Comparison of ENCODE assay signal across 13 cellular contexts in genomic region chr1:151661728-151662127, GRCh38. TPM values are rescaled to one million over a fixed set of nuclear protein-coding genes. Genes with fewer than 3 reads are reported as not detected.
DNase-seq lines count a peak whose midpoint lies in the region; ATAC-seq lines count a peak whose summit lies in the region.
"Had no signal": no experiment of that assay in that cellular context is flagged by ENCODE, and none has a peak within 500 bp of the region (broad histone marks: within the 10 kb centered on the region; RNA-seq: fewer than 3 reads in every experiment).

No MANE protein-coding gene starts in this region.

- no peak for ATAC-seq in activated CD8-positive, alpha-beta T cell treated with anti-CD3 and anti-CD28 coated beads, Interleukin-2, amount 10 ng/mL, durations not matched to agents 7 days and 5 days
- no peak for ATAC-seq in naive thymus-derived CD8-positive, alpha-beta T cell
- ATAC-seq: sciatic nerve had no signal

- peaks cover 4% of the 10 kb centered on the region for H3K4me1 ChIP-seq in CD4-positive, alpha-beta memory T cell (ENCODE audit: insufficient read depth, low read length)
- H3K4me1 ChIP-seq: SJSA1 had no signal

- H3K9me3 ChIP-seq in CD4-positive, alpha-beta memory T cell (ENCODE audit: control insufficient read depth in 1 of 2, low read length in 2 of 2) = no peaks in the 10 kb centered on the region
- H3K9me3 ChIP-seq: SJSA1 had no signal

- POLR2A ChIA-PET in CD4-positive, alpha-beta memory T cell (lab: Charles Lee; ENCODE audit: partially characterized antibody) = no interaction called here
- POLR2A ChIA-PET in activated CD8-positive, alpha-beta T cell treated with anti-CD3 and anti-CD28 coated beads, Interleukin-2, amount 10 ng/mL, durations not matched to agents 7 days and 5 days (lab: Charles Lee) = no interaction called here
- POLR2A ChIA-PET in naive thymus-derived CD8-positive, alpha-beta T cell (lab: Charles Lee) = interaction anchor here (0.6 kb wide), 1 partner anchor 242 kb away, joined by 3 read pairs; no protein-coding TSS in a partner anchor

- no peak for DNase-seq in CD4-positive, alpha-beta memory T cell
- peak; percentile 26 for DNase-seq in KG1 (lab: John Stamatoyannopoulos, UW)
- DNase-seq in activated CD8-positive, alpha-beta T cell treated with anti-CD3 and anti-CD28 coated beads, Interleukin-2, amount 10 ng/mL, durations not matched to agents 7 days and 5 days = no peak
- no peak for DNase-seq in naive thymus-derived CD8-positive, alpha-beta T cell
- no peak for DNase-seq in HUDEP-2 (lab: John Stamatoyannopoulos, UW; ENCODE audit: unreplicated experiment in 76 of 76)
- no peak for DNase-seq in stimulated activated CD4-positive, alpha-beta T cell treated with anti-CD3 and anti-CD28 coated beads, Interleukin-4, amount 100 ng/mL, for 1 hour
- DNase-seq in stimulated activated CD4-positive, alpha-beta T cell treated with anti-CD3 and anti-CD28 coated beads, Interleukin-2, amount 100 ng/mL, for 48 hours = no peak
- DNase-seq: activated CD4-positive, alpha-beta T cell treated with anti-CD3 and anti-CD28 coated beads for 48 hours; COR-L47; NCI-H187; NCI-H82 had no signal

- intact Hi-C loops in CD4-positive, alpha-beta memory T cell (cut with micrococcal nuclease) = no loop called here

- no peaks in the 10 kb centered on the region for H3K27me3 ChIP-seq in CD4-positive, alpha-beta memory T cell (ENCODE audit: insufficient read depth, low read length)
- H3K27me3 ChIP-seq: SJSA1 had no signal

- H3K4me3 ChIP-seq in CD4-positive, alpha-beta memory T cell (ENCODE audit: low read length in 2 of 2) = no peak overlapping the region
- H3K4me3 ChIP-seq: SJSA1 had no signal

- no peak overlapping the region for H3K27ac ChIP-seq in CD4-positive, alpha-beta memory T cell (ENCODE audit: low read depth, low read length)
- H3K27ac ChIP-seq: SJSA1 had no signal

- peak overlapping the region; percentile 15 to 91 (median 56) for H3K27ac Mint-ChIP-seq in CD4-positive, alpha-beta memory T cell
- peak overlapping the region; percentile 79 for H3K27ac Mint-ChIP-seq in activated CD8-positive, alpha-beta T cell treated with anti-CD3 and anti-CD28 coated beads, Interleukin-2, amount 10 ng/mL, durations not matched to agents 7 days and 5 days
- H3K27ac Mint-ChIP-seq in naive thymus-derived CD8-positive, alpha-beta T cell = peak overlapping the region; percentile 0 to 89 (median 78)

- peaks cover 13% of the 10 kb centered on the region for H3K36me3 ChIP-seq in CD4-positive, alpha-beta memory T cell (ENCODE audit: insufficient read depth, low read length)

- CTCF ChIA-PET in CD4-positive, alpha-beta memory T cell (lab: Charles Lee; ENCODE audit: partially characterized antibody) = interaction anchor here (0.8 kb wide), 1 partner anchor 175 kb away, joined by 3 read pairs; no protein-coding TSS in a partner anchor
- CTCF ChIA-PET in activated CD8-positive, alpha-beta T cell treated with anti-CD3 and anti-CD28 coated beads, Interleukin-2, amount 10 ng/mL, durations not matched to agents 7 days and 5 days (lab: Charles Lee) = interaction anchor here (1.2 kb wide), 1 partner anchor 68 kb away, joined by 4 read pairs; no protein-coding TSS in a partner anchor

- H3K9me3 Mint-ChIP-seq in CD4-positive, alpha-beta memory T cell = no peaks in the 10 kb centered on the region
- H3K9me3 Mint-ChIP-seq in activated CD8-positive, alpha-beta T cell treated with anti-CD3 and anti-CD28 coated beads, Interleukin-2, amount 10 ng/mL, durations not matched to agents 7 days and 5 days (ENCODE audit: insufficient read depth) = no peaks in the 10 kb centered on the region
- H3K9me3 Mint-ChIP-seq in naive thymus-derived CD8-positive, alpha-beta T cell = no peaks in the 10 kb centered on the region

- H3K4me3 Mint-ChIP-seq in CD4-positive, alpha-beta memory T cell = peak overlapping the region in 6 of 8 donors; percentile 8 to 70 (median 60)
- no peak overlapping the region for H3K4me3 Mint-ChIP-seq in activated CD8-positive, alpha-beta T cell treated with anti-CD3 and anti-CD28 coated beads, Interleukin-2, amount 10 ng/mL, durations not matched to agents 7 days and 5 days
- peak overlapping the region in 3 of 10 donors; percentile 37 to 66 (median 48) for H3K4me3 Mint-ChIP-seq in naive thymus-derived CD8-positive, alpha-beta T cell

- H3K27me3 Mint-ChIP-seq in CD4-positive, alpha-beta memory T cell = no peaks in the 10 kb centered on the region
- no peaks in the 10 kb centered on the region for H3K27me3 Mint-ChIP-seq in activated CD8-positive, alpha-beta T cell treated with anti-CD3 and anti-CD28 coated beads, Interleukin-2, amount 10 ng/mL, durations not matched to agents 7 days and 5 days (ENCODE audit: low read depth)
- no peaks in the 10 kb centered on the region for H3K27me3 Mint-ChIP-seq in naive thymus-derived CD8-positive, alpha-beta T cell

- H3K4me1 Mint-ChIP-seq in CD4-positive, alpha-beta memory T cell = peaks cover 10 to 20% (median 13%) of the 10 kb centered on the region in 4 donors
- peaks cover 7% of the 10 kb centered on the region for H3K4me1 Mint-ChIP-seq in activated CD8-positive, alpha-beta T cell treated with anti-CD3 and anti-CD28 coated beads, Interleukin-2, amount 10 ng/mL, durations not matched to agents 7 days and 5 days (ENCODE audit: low read depth)
- peaks cover 3 to 11% (median 6%) of the 10 kb centered on the region in 4 donors for H3K4me1 Mint-ChIP-seq in naive thymus-derived CD8-positive, alpha-beta T cell

- peaks cover 45 to 60% of the 10 kb centered on the region in 2 donors for H3K36me3 Mint-ChIP-seq in CD4-positive, alpha-beta memory T cell
- H3K36me3 Mint-ChIP-seq in activated CD8-positive, alpha-beta T cell treated with anti-CD3 and anti-CD28 coated beads, Interleukin-2, amount 10 ng/mL, durations not matched to agents 7 days and 5 days (ENCODE audit: low read depth) = peaks cover 14% of the 10 kb centered on the region
- peaks cover 0 to 83% (median 24%) of the 10 kb centered on the region in 3 donors for H3K36me3 Mint-ChIP-seq in naive thymus-derived CD8-positive, alpha-beta T cell

RNA-seq across cellular contexts. Expression of gene SNX27, which starts 49.9 kb away (rescaled TPM):
- 10 to 100 TPM; 40.0 to 44.3 TPM for total RNA-seq in CD4-positive, alpha-beta memory T cell
- polyA plus RNA-seq in CD4-positive, alpha-beta memory T cell = 10 to 100 TPM in 1 of 2 donors, 1 to 10 TPM in 1; 7.5 to 14.2 TPM
- total RNA-seq in activated CD8-positive, alpha-beta T cell treated with anti-CD3 and anti-CD28 coated beads, Interleukin-2, amount 10 ng/mL, durations not matched to agents 7 days and 5 days = 10 to 100 TPM; 24.5 to 26.0 TPM
- 10 to 100 TPM; 32.8 to 33.3 TPM for total RNA-seq in naive thymus-derived CD8-positive, alpha-beta T cell
- 10 to 100 TPM in 1 of 3 donors, 1 to 10 TPM in 2; 8.3 to 12.2 (median 9.1) TPM for polyA plus RNA-seq in naive thymus-derived CD8-positive, alpha-beta T cell

RNA-seq across cellular contexts. Expression of gene CELF3, which starts 54.9 kb away (rescaled TPM):
- not detected for total RNA-seq in CD4-positive, alpha-beta memory T cell
- not detected for polyA plus RNA-seq in CD4-positive, alpha-beta memory T cell
- not detected for total RNA-seq in activated CD8-positive, alpha-beta T cell treated with anti-CD3 and anti-CD28 coated beads, Interleukin-2, amount 10 ng/mL, durations not matched to agents 7 days and 5 days
- not detected for total RNA-seq in naive thymus-derived CD8-positive, alpha-beta T cell
- not detected for polyA plus RNA-seq in naive thymus-derived CD8-positive, alpha-beta T cell
- total RNA-seq: SJSA1 had no signal

RNA-seq across cellular contexts. Expression of gene RIIAD1, which starts 59.6 kb away (rescaled TPM):
- total RNA-seq in CD4-positive, alpha-beta memory T cell = not detected
- not detected for polyA plus RNA-seq in CD4-positive, alpha-beta memory T cell
- not detected for total RNA-seq in activated CD8-positive, alpha-beta T cell treated with anti-CD3 and anti-CD28 coated beads, Interleukin-2, amount 10 ng/mL, durations not matched to agents 7 days and 5 days
- not detected for total RNA-seq in naive thymus-derived CD8-positive, alpha-beta T cell
- not detected for polyA plus RNA-seq in naive thymus-derived CD8-positive, alpha-beta T cell
- total RNA-seq: SJSA1 had no signal
